12 cellular contexts compared by ENCODE assay signal in genomic region chr9:101536938-101537337, GRCh38. TPM values are rescaled to one million over a fixed set of nuclear protein-coding genes. Genes with fewer than 3 reads are reported as not detected.
A peak's percentile ranks its signal among the peaks of the same experiment; 100 is the strongest.
DNase-seq lines count a peak whose midpoint lies in the region; ATAC-seq and TF ChIP-seq lines count a peak whose summit lies in the region.
"Had no signal": no experiment of that assay in that cellular context is flagged by ENCODE, and none has a peak within 500 bp of the region (broad histone marks: within the 10 kb centered on the region; RNA-seq: fewer than 3 reads in every experiment).

No MANE protein-coding gene starts in this region.

- H3K4me3 Mint-ChIP-seq in activated naive CD4-positive, alpha-beta T cell treated with anti-CD3 and anti-CD28 coated beads, Interleukin-2, amount 10 ng/mL, durations not matched to agents 7 days and 5 days = no peak overlapping the region
- H3K4me3 Mint-ChIP-seq in endodermal cell = no peak overlapping the region

- no peaks in the 10 kb centered on the region for H3K9me3 ChIP-seq in PC-3 (ENCODE audit: low read length)
- H3K9me3 ChIP-seq in endodermal cell (ENCODE audit: control insufficient read depth, low read length) = no peaks in the 10 kb centered on the region
- no peaks in the 10 kb centered on the region for H3K9me3 ChIP-seq in osteoblast (ENCODE audit: low read depth, low read length)
- no peaks in the 10 kb centered on the region for H3K9me3 ChIP-seq in prostate gland
- no peaks in the 10 kb centered on the region for H3K9me3 ChIP-seq in heart left ventricle
- H3K9me3 ChIP-seq: body of pancreas, gastroesophageal sphincter, mucosa of descending colon had no signal

- H3K36me3 Mint-ChIP-seq in activated naive CD4-positive, alpha-beta T cell treated with anti-CD3 and anti-CD28 coated beads, Interleukin-2, amount 10 ng/mL, durations not matched to agents 7 days and 5 days = peaks cover 8% of the 10 kb centered on the region
- H3K36me3 Mint-ChIP-seq in endodermal cell (ENCODE audit: low read depth) = peaks cover 10% of the 10 kb centered on the region

- CTCF ChIA-PET in activated naive CD4-positive, alpha-beta T cell treated with anti-CD3 and anti-CD28 coated beads, Interleukin-2, amount 10 ng/mL, durations not matched to agents 7 days and 5 days (lab: Charles Lee) = interaction anchor here (1.1 kb wide), 1 partner anchor 88 kb away, joined by 3 read pairs; no protein-coding TSS in a partner anchor
- CTCF ChIA-PET in PC-3 (lab: Charles Lee) = no interaction called here

- peaks cover 37% of the 10 kb centered on the region for H3K79me2 ChIP-seq in PC-3 (ENCODE audit: low read length)
- peaks cover 50% of the 10 kb centered on the region for H3K79me2 ChIP-seq in osteoblast (ENCODE audit: insufficient read depth, low read length)

- TF ChIP-seq CTCF in PC-3 (conservative IDR thresholded peaks at IDR 0.05; ENCODE audit: low read depth, low read length) (no peak), endodermal cell (conservative IDR thresholded peaks at IDR 0.05) (no peak), osteoblast (IDR thresholded peaks at IDR 0.05; ENCODE audit: extremely low read depth, low read depth, low read length) (no peak), prostate gland (IDR thresholded peaks at IDR 0.05) (no peak), heart left ventricle (IDR thresholded peaks at IDR 0.05) (no peak)

- no peak overlapping the region for H2AFZ ChIP-seq in PC-3 (ENCODE audit: low read length)
- no peak overlapping the region for H2AFZ ChIP-seq in osteoblast (ENCODE audit: low read length)

- H3K27me3 ChIP-seq in PC-3 (ENCODE audit: low read length) (no peaks in the 10 kb centered on the region), endodermal cell (ENCODE audit: control insufficient read depth, insufficient read depth, low read length, poor library complexity, severe bottlenecking) (no peaks in the 10 kb centered on the region), osteoblast (ENCODE audit: insufficient read depth, low read length) (no peaks in the 10 kb centered on the region), prostate gland (replicated peaks; ENCODE audit: insufficient read depth) (no peaks in the 10 kb centered on the region), heart left ventricle (no peaks in the 10 kb centered on the region)
- H3K27me3 ChIP-seq: body of pancreas, gastroesophageal sphincter had no signal

- no peaks in the 10 kb centered on the region for H3K27me3 Mint-ChIP-seq in activated naive CD4-positive, alpha-beta T cell treated with anti-CD3 and anti-CD28 coated beads, Interleukin-2, amount 10 ng/mL, durations not matched to agents 7 days and 5 days
- no peaks in the 10 kb centered on the region for H3K27me3 Mint-ChIP-seq in endodermal cell (ENCODE audit: insufficient read depth)

- H3K4me2 ChIP-seq in PC-3 (ENCODE audit: low read length) (peak overlapping the region; percentile 46), osteoblast (ENCODE audit: insufficient read depth, low read length) (no peak overlapping the region)

- intact Hi-C loops in PC-3 (cut with micrococcal nuclease) = no loop called here
- intact Hi-C loops in prostate gland (cut with DNase I) = no loop called here
- intact Hi-C loops in heart left ventricle (cut with DNase I) = loop anchor here in 1 of 10 donors (5.0 kb wide), 1 partner anchor 140 kb away; the partner anchor contains the start of genes MRPL50 and ZNF189

- H3K4me1 ChIP-seq in PC-3 (ENCODE audit: insufficient read depth, low read length) (peaks cover 20% of the 10 kb centered on the region), endodermal cell (ENCODE audit: control insufficient read depth, insufficient read depth, low read length) (peaks cover 3% of the 10 kb centered on the region), osteoblast (ENCODE audit: insufficient read depth, low read length) (peaks cover 14% of the 10 kb centered on the region), prostate gland (replicated peaks) (no peaks in the 10 kb centered on the region), heart left ventricle (peaks cover 0 to 37% (median 25%) of the 10 kb centered on the region in 12 donors)

- peaks cover 28% of the 10 kb centered on the region for H3K4me1 Mint-ChIP-seq in activated naive CD4-positive, alpha-beta T cell treated with anti-CD3 and anti-CD28 coated beads, Interleukin-2, amount 10 ng/mL, durations not matched to agents 7 days and 5 days
- H3K4me1 Mint-ChIP-seq in endodermal cell = no peaks in the 10 kb centered on the region

- TF ChIP-seq POLR2A in prostate gland (IDR thresholded peaks at IDR 0.05) (no peak), heart left ventricle (IDR thresholded peaks at IDR 0.05) (no peak)

- DNase-seq in activated naive CD4-positive, alpha-beta T cell treated with anti-CD3 and anti-CD28 coated beads, Interleukin-2, amount 10 ng/mL, durations not matched to agents 7 days and 5 days = peak; percentile 53
- no peak for DNase-seq in activated naive CD4-positive, alpha-beta T cell treated with anti-CD3 and anti-CD28 coated beads, Interleukin-2, amount 50 U/mL, for 16 hours
- DNase-seq in PC-3 (peak; percentile 17), endodermal cell (peak; percentile 82), osteoblast (ENCODE audit: insufficient read length, low spot score, missing footprints) (peak; percentile 10), occipital lobe (lab: John Stamatoyannopoulos, UW) (no peak), prostate gland (ENCODE audit: low spot score) (no peak), heart left ventricle (no peak)
- DNase-seq: NCI-H1105 treated with DMSO at 0.1 percent for 48 hours had no signal

- H3K36me3 ChIP-seq in PC-3 (ENCODE audit: low read depth, low read length) (peaks cover 7% of the 10 kb centered on the region), endodermal cell (ENCODE audit: control insufficient read depth, insufficient read depth, low read length) (peaks cover 47% of the 10 kb centered on the region), osteoblast (ENCODE audit: insufficient read depth, low read length) (peaks cover 20% of the 10 kb centered on the region), prostate gland (no peaks in the 10 kb centered on the region), heart left ventricle (peaks cover 0 to 69% (median 64%) of the 10 kb centered on the region in 9 donors)

- H3K9ac ChIP-seq in PC-3 (ENCODE audit: low read length) = no peak overlapping the region
- no peak overlapping the region for H3K9ac ChIP-seq in endodermal cell (ENCODE audit: extremely low read depth, low read length, poor library complexity, severe bottlenecking)

- H3K4me3 ChIP-seq in PC-3 (ENCODE audit: low read length) (no peak overlapping the region), endodermal cell (ENCODE audit: low read length) (no peak overlapping the region), osteoblast (ENCODE audit: insufficient read depth, low read length) (no peak overlapping the region), prostate gland (no peak overlapping the region), heart left ventricle (no peak overlapping the region)
- H3K4me3 ChIP-seq: body of pancreas, gastroesophageal sphincter, mucosa of descending colon had no signal

- ATAC-seq in PC-3 (no peak), heart left ventricle (no peak)
- ATAC-seq: body of pancreas, gastroesophageal sphincter, mucosa of descending colon had no signal

- WGBS in endodermal cell (ENCODE audit: insufficient coverage in 1 of 2, insufficient read length in 1 of 2), 2 experiments = 84% methylated on average over 2 of the region's 2 CpGs; no CpG with 5 or more reads in 1 of the 2 experiments
- WGBS in prostate gland = 96% methylated on average over 2 of the region's 2 CpGs
- 81 to 88% (median 86%) methylated on average over 2 of the region's 2 CpGs for WGBS in heart left ventricle, 4 donors

- H3K27ac ChIP-seq in PC-3 (ENCODE audit: low read length) (no peak overlapping the region), endodermal cell (ENCODE audit: low read depth, low read length) (no peak overlapping the region), osteoblast (ENCODE audit: low read depth, low read length) (no peak overlapping the region), prostate gland (no peak overlapping the region), heart left ventricle (no peak overlapping the region)
- H3K27ac ChIP-seq: body of pancreas, gastroesophageal sphincter had no signal

- no peaks in the 10 kb centered on the region for H3F3A ChIP-seq in PC-3 (ENCODE audit: low read length, unreplicated experiment)

- no TSS peak for BruUV-seq in PC-3 (replicated peaks; lab: Mats Ljungman, UMichigan)

- no peak overlapping the region for H3K27ac Mint-ChIP-seq in activated naive CD4-positive, alpha-beta T cell treated with anti-CD3 and anti-CD28 coated beads, Interleukin-2, amount 10 ng/mL, durations not matched to agents 7 days and 5 days
- no peak overlapping the region for H3K27ac Mint-ChIP-seq in endodermal cell

- no peaks in the 10 kb centered on the region for H3K9me3 Mint-ChIP-seq in activated naive CD4-positive, alpha-beta T cell treated with anti-CD3 and anti-CD28 coated beads, Interleukin-2, amount 10 ng/mL, durations not matched to agents 7 days and 5 days
- no peaks in the 10 kb centered on the region for H3K9me3 Mint-ChIP-seq in endodermal cell

- H4K20me1 ChIP-seq in PC-3 (ENCODE audit: low read length) = peaks cover 8% of the 10 kb centered on the region; the same call in 1 of the 2 replicates
- H4K20me1 ChIP-seq in osteoblast (ENCODE audit: insufficient read depth, low read length) = peaks cover 14% of the 10 kb centered on the region

- no peaks in the 10 kb centered on the region for H3K9me2 ChIP-seq in PC-3 (replicated peaks; ENCODE audit: low read length)

- POLR2A ChIA-PET in PC-3 (lab: Charles Lee; ENCODE audit: unreplicated experiment) = no interaction called here

RNA-seq across cellular contexts. Expression of gene RNF20, which starts 3.3 kb away (rescaled TPM):
- total RNA-seq in PC-3 (2014; rRNA removed) (12.1 and 14.7 TPM in 2 replicates), endodermal cell (10 to 100 TPM; 45.4 to 58.4 TPM), osteoblast (26.2 and 29.0 TPM in 2 replicates), occipital lobe (33.7 TPM), prostate gland (10 to 100 TPM; 24.1 to 36.7 TPM), heart left ventricle (10 to 100 TPM; 23.0 to 63.7 (median 50.6) TPM)
- polyA plus RNA-seq in endodermal cell (2013, experiment 1 of 2) = 39.5 TPM
- 34.2 TPM for polyA plus RNA-seq in endodermal cell (2013, experiment 2 of 2)
- 10 to 100 TPM; 14.1 to 22.6 TPM for polyA plus RNA-seq in heart left ventricle

RNA-seq across cellular contexts. Expression of gene PPP3R2, which starts 57.8 kb away (rescaled TPM):
- total RNA-seq in PC-3 (2014; rRNA removed) = not detected in 2 replicates
- not detected for total RNA-seq in endodermal cell
- polyA plus RNA-seq in endodermal cell (2013, experiment 1 of 2) = not detected
- not detected for polyA plus RNA-seq in endodermal cell (2013, experiment 2 of 2)
- not detected in 2 replicates for total RNA-seq in osteoblast
- total RNA-seq in occipital lobe = not detected
- 1 to 10 TPM in 1 of 2 donors, not detected in 1; 3.3 TPM for total RNA-seq in prostate gland
- not detected for total RNA-seq in heart left ventricle
- polyA plus RNA-seq in heart left ventricle = not detected
- total RNA-seq: body of pancreas, gastroesophageal sphincter, mucosa of descending colon had no signal

Comparison
In these comparisons a context has a peak if more than half of its experiments do, and no peak if none do; other contexts are left out.
1. DNase-seq: peak in activated naive CD4-positive, alpha-beta T cell treated with anti-CD3 and anti-CD28 coated beads, Interleukin-2, amount 10 ng/mL, durations not matched to agents 7 days and 5 days (single experiment), PC-3 (single experiment), endodermal cell (single experiment) and osteoblast (single experiment); none in activated naive CD4-positive, alpha-beta T cell treated with anti-CD3 and anti-CD28 coated beads, Interleukin-2, amount 50 U/mL, for 16 hours (single experiment), occipital lobe (single experiment), prostate gland (single experiment) and heart left ventricle (0 of 5).